Comparison of ENCODE assay signal across 8 cellular contexts in the genomic region with DNA sequence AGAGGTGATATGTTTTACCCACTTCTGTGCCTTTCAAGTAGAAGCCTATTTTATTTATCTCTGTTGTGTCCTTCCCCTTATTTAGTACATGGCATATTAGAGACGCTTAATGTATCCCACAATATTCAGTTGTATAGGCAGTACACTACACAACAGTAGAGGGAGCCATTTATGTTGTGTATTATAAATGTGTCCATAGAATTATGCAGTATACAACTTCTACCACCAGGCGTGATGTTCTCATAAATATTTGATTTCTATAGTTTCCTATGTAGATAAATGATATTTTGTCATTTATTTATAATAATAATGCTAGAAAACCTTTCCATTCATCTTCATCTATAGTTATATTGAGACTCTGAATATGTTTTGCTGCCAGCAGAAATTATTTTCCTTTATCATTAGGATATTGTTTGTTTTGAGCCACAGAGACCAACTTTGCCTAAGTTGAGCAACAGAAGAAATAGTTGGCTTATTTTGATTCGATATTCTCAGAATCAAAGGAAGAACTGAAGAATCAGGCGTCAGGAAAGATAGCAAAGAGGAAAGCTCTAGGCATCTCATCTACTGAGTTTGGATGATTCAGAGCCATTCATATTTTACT.
DNase-seq lines count a peak whose midpoint lies in the region; ATAC-seq and TF ChIP-seq lines count a peak whose summit lies in the region.

No MANE protein-coding gene starts in this region.

- H3K27ac Mint-ChIP-seq in activated CD8-positive, alpha-beta memory T cell treated with anti-CD3 and anti-CD28 coated beads, Interleukin-2, amount 10 ng/mL, durations not matched to agents 7 days and 5 days, result no peak overlapping the region

- H3K27me3 ChIP-seq in OCI-LY3 (ENCODE audit: low read depth, low read length) (no peaks in the 10 kb centered on the region), brain microvascular endothelial cell (replicated peaks) (no peaks in the 10 kb centered on the region), suprapubic skin (no peaks in the 10 kb centered on the region), transverse colon (no peaks in the 10 kb centered on the region)

- no peaks in the 10 kb centered on the region for H3K9me3 Mint-ChIP-seq in activated CD8-positive, alpha-beta memory T cell treated with anti-CD3 and anti-CD28 coated beads, Interleukin-2, amount 10 ng/mL, durations not matched to agents 7 days and 5 days (ENCODE audit: low read depth)

- H3K27me3 Mint-ChIP-seq in activated CD8-positive, alpha-beta memory T cell treated with anti-CD3 and anti-CD28 coated beads, Interleukin-2, amount 10 ng/mL, durations not matched to agents 7 days and 5 days, result no peaks in the 10 kb centered on the region

- H4K20me1 ChIP-seq in OCI-LY3 (ENCODE audit: insufficient read depth, low read length), result no peaks in the 10 kb centered on the region

- 74% methylated on average over 4 of the region's 4 CpGs for WGBS in suprapubic skin
- 70 to 75% methylated on average over 4 of the region's 4 CpGs for whole genome bisulfite sequencing in transverse colon (ENCODE audit: low coverage in 1 of 2), 2 donors

- peak; percentile 55 for ATAC-seq in HG02852 (IDR thresholded peaks at IDR 0.05; ENCODE audit: unreplicated experiment)
- ATAC-seq in activated CD8-positive, alpha-beta memory T cell treated with anti-CD3 and anti-CD28 coated beads, Interleukin-2, amount 10 ng/mL, durations not matched to agents 7 days and 5 days, result no peak

- peak; percentile 18 for TF ChIP-seq CTCF in GM12864 (IDR thresholded peaks at IDR 0.05; ENCODE audit: low read depth, low read length, missing control alignments)
- peak; percentile 57 for TF ChIP-seq CTCF in OCI-LY3 (IDR thresholded peaks at IDR 0.05; ENCODE audit: low read depth, low read length)
- TF ChIP-seq CTCF in brain microvascular endothelial cell (IDR thresholded peaks at IDR 0.05; ENCODE audit: low read depth, low read length, missing control alignments), result no peak
- TF ChIP-seq CTCF in suprapubic skin (IDR thresholded peaks at IDR 0.05), result no peak
- peak in 2 of 5 experiments; percentile 12 to 24 for TF ChIP-seq CTCF in transverse colon (IDR thresholded peaks at IDR 0.05)

- TF ChIP-seq EP300 in suprapubic skin (IDR thresholded peaks at IDR 0.05), result no peak
- no peak for TF ChIP-seq EP300 in transverse colon (IDR thresholded peaks at IDR 0.05; ENCODE audit: low read depth)

- TF ChIP-seq POLR2A in suprapubic skin (IDR thresholded peaks at IDR 0.05) (no peak), transverse colon (IDR thresholded peaks at IDR 0.05) (no peak)

- intact Hi-C loops in transverse colon (cut with DNase I; ENCODE audit: low total_unique reads), result no loop called here

- H3K27ac ChIP-seq in OCI-LY3 (ENCODE audit: low read length), result no peak overlapping the region
- H3K27ac ChIP-seq in brain microvascular endothelial cell, result no peak overlapping the region
- H3K27ac ChIP-seq in suprapubic skin, result no peak overlapping the region
- H3K27ac ChIP-seq in transverse colon, result no peak overlapping the region

- no peak overlapping the region for H3K9ac ChIP-seq in OCI-LY3 (ENCODE audit: low read length)

- no peaks in the 10 kb centered on the region for H3K36me3 Mint-ChIP-seq in activated CD8-positive, alpha-beta memory T cell treated with anti-CD3 and anti-CD28 coated beads, Interleukin-2, amount 10 ng/mL, durations not matched to agents 7 days and 5 days

- H3K4me3 ChIP-seq in GM12864 (ENCODE audit: low read depth, low read length) (no peak overlapping the region), OCI-LY3 (ENCODE audit: low read length) (no peak overlapping the region), brain microvascular endothelial cell (ENCODE audit: low read depth, low read length) (no peak overlapping the region), suprapubic skin (no peak overlapping the region), transverse colon (no peak overlapping the region)

- H3K4me2 ChIP-seq in OCI-LY3 (ENCODE audit: low read length), result no peak overlapping the region

- H3K9me3 ChIP-seq in OCI-LY3 (ENCODE audit: insufficient read depth, low read length) (no peaks in the 10 kb centered on the region), suprapubic skin (no peaks in the 10 kb centered on the region), transverse colon (no peaks in the 10 kb centered on the region)

- no peaks in the 10 kb centered on the region for H3K79me2 ChIP-seq in OCI-LY3 (ENCODE audit: low read length)

- no peaks in the 10 kb centered on the region for H3K4me1 Mint-ChIP-seq in activated CD8-positive, alpha-beta memory T cell treated with anti-CD3 and anti-CD28 coated beads, Interleukin-2, amount 10 ng/mL, durations not matched to agents 7 days and 5 days

- H2AFZ ChIP-seq in OCI-LY3 (ENCODE audit: low read depth, low read length), result no peak overlapping the region

- no peak overlapping the region for H3K4me3 Mint-ChIP-seq in activated CD8-positive, alpha-beta memory T cell treated with anti-CD3 and anti-CD28 coated beads, Interleukin-2, amount 10 ng/mL, durations not matched to agents 7 days and 5 days

- in situ Hi-C loops in brain microvascular endothelial cell (cut with HindIII; ENCODE audit: low pct_ligation_motif_present, low sequenced_read_pairs), result no loop called here
- in situ Hi-C loops in transverse colon (cut with MboI; ENCODE audit: low pct_ligation_motif_present in 1 of 4, low pct_unique_long_range_greater_than_20kb in 1 of 4, low sequenced_read_pairs in 3 of 4), result no loop called here

- H3K36me3 ChIP-seq in OCI-LY3 (replicated peaks; ENCODE audit: low read depth, low read length) (no peaks in the 10 kb centered on the region), brain microvascular endothelial cell (replicated peaks) (no peaks in the 10 kb centered on the region), suprapubic skin (no peaks in the 10 kb centered on the region), transverse colon (no peaks in the 10 kb centered on the region)

- CTCF ChIA-PET in activated CD8-positive, alpha-beta memory T cell treated with anti-CD3 and anti-CD28 coated beads, Interleukin-2, amount 10 ng/mL, durations not matched to agents 7 days and 5 days (lab: Charles Lee), result no interaction called here

- peaks cover 10% of the 10 kb centered on the region for H3K4me1 ChIP-seq in OCI-LY3 (ENCODE audit: low read length)
- no peaks in the 10 kb centered on the region for H3K4me1 ChIP-seq in suprapubic skin
- no peaks in the 10 kb centered on the region for H3K4me1 ChIP-seq in transverse colon

- DNase-seq in GM12864 (ENCODE audit: low read depth) (no peak), germinal center (ENCODE audit: low spot score) (peak; percentile 18), brain microvascular endothelial cell (no peak), suprapubic skin (ENCODE audit: low spot score in 2 of 2) (no peak), transverse colon (no peak)
- DNase-seq in activated CD8-positive, alpha-beta memory T cell treated with anti-CD3 and anti-CD28 coated beads, Interleukin-2, amount 10 ng/mL, durations not matched to agents 7 days and 5 days, result no peak

Comparison
In these comparisons a context has a peak if more than half of its experiments do, and no peak if none do; other contexts are left out.
1. CTCF ChIP-seq: peak in GM12864 (single experiment) and OCI-LY3 (single experiment); none in brain microvascular endothelial cell (single experiment) and suprapubic skin (0 of 2).